Comparison of ENCODE assay signal across 8 cellular contexts in genomic region chr14:105087963-105088811, GRCh38. TPM values are rescaled to one million over a fixed set of nuclear protein-coding genes. Genes with fewer than 3 reads are reported as not detected.
A peak's percentile ranks its signal among the peaks of the same experiment; 100 is the strongest.
DNase-seq lines count a peak whose midpoint lies in the region; ATAC-seq lines count a peak whose summit lies in the region.

No MANE protein-coding gene starts in this region.

- no peaks in the 10 kb centered on the region for H3K36me3 Mint-ChIP-seq in activated T-cell treated with anti-CD3 and anti-CD28 coated beads, Interleukin-2, amount 50 U/mL, for 4 hours (ENCODE audit: insufficient read depth)
- H3K36me3 Mint-ChIP-seq in activated T-helper 1 cell treated with anti-CD3 and anti-CD28 coated beads, Interleukin-12 subunit alpha, Interleukin-12 subunit beta, Interleukin-2, Interleukin-4 antibody, amounts not matched to agents 30 ng/mL and 10 ng/mL and 1 ng/mL, durations not matched to agents 14 hours and 24 hours and 36 hours (ENCODE audit: low read depth): no peaks in the 10 kb centered on the region

- peak overlapping the region in 5 of 7 experiments; percentile 37 to 52 (median 42) for H3K4me3 ChIP-seq in skin epidermis

- H3K4me1 Mint-ChIP-seq in activated T-cell treated with anti-CD3 and anti-CD28 coated beads, Interleukin-2, amount 50 U/mL, for 4 hours (ENCODE audit: low read depth): peaks cover 13% of the 10 kb centered on the region
- H3K4me1 Mint-ChIP-seq in activated T-helper 1 cell treated with anti-CD3 and anti-CD28 coated beads, Interleukin-12 subunit alpha, Interleukin-12 subunit beta, Interleukin-2, Interleukin-4 antibody, amounts not matched to agents 30 ng/mL and 10 ng/mL and 1 ng/mL, durations not matched to agents 14 hours and 24 hours and 36 hours (ENCODE audit: low read depth): no peaks in the 10 kb centered on the region

- ATAC-seq in activated T-cell treated with anti-CD3 and anti-CD28 coated beads, Interleukin-2, amount 50 U/mL, for 4 hours: no peak
- ATAC-seq in left cardiac atrium: peak; percentile 19 to 24
- no peak for ATAC-seq in GM21576 (IDR thresholded peaks at IDR 0.05; ENCODE audit: unreplicated experiment)

- H3K27ac ChIP-seq in skin epidermis: peak overlapping the region in 12 of 21 experiments; percentile 4 to 78 (median 54)

- no peaks in the 10 kb centered on the region for H3K9me3 Mint-ChIP-seq in activated T-cell treated with anti-CD3 and anti-CD28 coated beads, Interleukin-2, amount 50 U/mL, for 4 hours
- no peaks in the 10 kb centered on the region for H3K9me3 Mint-ChIP-seq in activated T-helper 1 cell treated with anti-CD3 and anti-CD28 coated beads, Interleukin-12 subunit alpha, Interleukin-12 subunit beta, Interleukin-2, Interleukin-4 antibody, amounts not matched to agents 30 ng/mL and 10 ng/mL and 1 ng/mL, durations not matched to agents 14 hours and 24 hours and 36 hours

- H3K4me3 Mint-ChIP-seq in activated T-cell treated with anti-CD3 and anti-CD28 coated beads, Interleukin-2, amount 50 U/mL, for 4 hours: peak overlapping the region; percentile 73
- H3K4me3 Mint-ChIP-seq in activated T-helper 1 cell treated with anti-CD3 and anti-CD28 coated beads, Interleukin-12 subunit alpha, Interleukin-12 subunit beta, Interleukin-2, Interleukin-4 antibody, amounts not matched to agents 30 ng/mL and 10 ng/mL and 1 ng/mL, durations not matched to agents 14 hours and 24 hours and 36 hours: peak overlapping the region; percentile 80

- H3K27me3 Mint-ChIP-seq in activated T-cell treated with anti-CD3 and anti-CD28 coated beads, Interleukin-2, amount 50 U/mL, for 4 hours (ENCODE audit: low read depth): no peaks in the 10 kb centered on the region
- peaks cover 12% of the 10 kb centered on the region for H3K27me3 Mint-ChIP-seq in activated T-helper 1 cell treated with anti-CD3 and anti-CD28 coated beads, Interleukin-12 subunit alpha, Interleukin-12 subunit beta, Interleukin-2, Interleukin-4 antibody, amounts not matched to agents 30 ng/mL and 10 ng/mL and 1 ng/mL, durations not matched to agents 14 hours and 24 hours and 36 hours (ENCODE audit: insufficient read depth)

- intact Hi-C loops in activated T-helper 1 cell treated with anti-CD3 and anti-CD28 coated beads, Interleukin-12 subunit alpha, Interleukin-12 subunit beta, Interleukin-2, Interleukin-4 antibody, amounts not matched to agents 30 ng/mL and 10 ng/mL and 1 ng/mL, durations not matched to agents 14 hours and 24 hours and 36 hours (cut with micrococcal nuclease): loop anchor here (1.0 to 2.0 kb wide), 4 partner anchors 23 to 111 kb away; partner anchors contain the start of genes CDCA4 and GPR132
- intact Hi-C loops in left cardiac atrium (cut with DNase I): loop anchor here in 1 of 2 donors (2.0 kb wide), 1 partner anchor 111 kb away; no protein-coding TSS in a partner anchor

- no peak for DNase-seq in activated T-cell treated with anti-CD3 and anti-CD28 coated beads, Interleukin-2, amount 50 U/mL, for 4 hours
- no peak for DNase-seq in activated T-cell treated with anti-CD3 and anti-CD28 coated beads for 4 hours
- DNase-seq in activated T-helper 1 cell treated with anti-CD3 and anti-CD28 coated beads, Interleukin-12 subunit alpha, Interleukin-12 subunit beta, Interleukin-2, Interleukin-4 antibody, amounts not matched to agents 30 ng/mL and 10 ng/mL and 1 ng/mL, durations not matched to agents 14 hours and 24 hours and 36 hours (ENCODE audit: low spot score): peak; percentile 0
- peak; percentile 73 for DNase-seq in left cardiac atrium
- DNase-seq in SHP77 treated with DMSO at 0.1 percent for 48 hours (lab: John Stamatoyannopoulos, UW): no peak
- no peak for DNase-seq in stimulated activated CD4-positive, alpha-beta T cell treated with anti-CD3 and anti-CD28 coated beads, Interleukin-1b, Interleukin-23, amount 100 ng/mL, for 48 hours

- H3K27ac Mint-ChIP-seq in activated T-helper 1 cell treated with anti-CD3 and anti-CD28 coated beads, Interleukin-12 subunit alpha, Interleukin-12 subunit beta, Interleukin-2, Interleukin-4 antibody, amounts not matched to agents 30 ng/mL and 10 ng/mL and 1 ng/mL, durations not matched to agents 14 hours and 24 hours and 36 hours: peak overlapping the region; percentile 52

RNA-seq across cellular contexts. Expression of gene GPR132, which starts 23.0 kb away (rescaled TPM):
- total RNA-seq in activated T-cell treated with anti-CD3 and anti-CD28 coated beads, Interleukin-2, amount 50 U/mL, for 4 hours: 10 to 100 TPM; 14.6 to 18.4 (median 16.8) TPM
- 24.6 and 24.9 TPM in 2 replicates for total RNA-seq in activated T-helper 1 cell treated with anti-CD3 and anti-CD28 coated beads, Interleukin-12 subunit alpha, Interleukin-12 subunit beta, Interleukin-2, Interleukin-4 antibody, amounts not matched to agents 30 ng/mL and 10 ng/mL and 1 ng/mL, durations not matched to agents 14 hours and 24 hours and 36 hours
- 1 to 10 TPM; 1.1 to 2.1 TPM for total RNA-seq in left cardiac atrium

Comparison
In these comparisons a context has a peak if more than half of its experiments do, and no peak if none do; other contexts are left out.
1. ATAC-seq: peak in left cardiac atrium (2 of 2); none in activated T-cell treated with anti-CD3 and anti-CD28 coated beads, Interleukin-2, amount 50 U/mL, for 4 hours (0 of 2) and GM21576 (single experiment).
2. DNase-seq: peak in activated T-helper 1 cell treated with anti-CD3 and anti-CD28 coated beads, Interleukin-12 subunit alpha, Interleukin-12 subunit beta, Interleukin-2, Interleukin-4 antibody, amounts not matched to agents 30 ng/mL and 10 ng/mL and 1 ng/mL, durations not matched to agents 14 hours and 24 hours and 36 hours (single experiment) and left cardiac atrium (single experiment); none in activated T-cell treated with anti-CD3 and anti-CD28 coated beads, Interleukin-2, amount 50 U/mL, for 4 hours (single experiment), activated T-cell treated with anti-CD3 and anti-CD28 coated beads for 4 hours (single experiment), SHP77 treated with DMSO at 0.1 percent for 48 hours (single experiment) and stimulated activated CD4-positive, alpha-beta T cell treated with anti-CD3 and anti-CD28 coated beads, Interleukin-1b, Interleukin-23, amount 100 ng/mL, for 48 hours (single experiment).